12 cellular contexts compared by ENCODE assay signal in genomic region chr10:60138026-60138425, GRCh38.
"Had no signal": no experiment of that assay in that cellular context is flagged by ENCODE, and none has a peak within 500 bp of the region (broad histone marks: within the 10 kb centered on the region; RNA-seq: fewer than 3 reads in every experiment).

No MANE protein-coding gene starts in this region.

- DNase-seq: islet precursor cell; sigmoid colon; stimulated activated CD4-positive, alpha-beta T cell treated with anti-CD3 and anti-CD28 coated beads, Interleukin-4, amount 100 ng/mL, for 1 hour; stomach; T-helper 17 cell; thyroid gland had no signal

- H3K27me3 Mint-ChIP-seq: activated naive CD4-positive, alpha-beta T cell treated with anti-CD3 and anti-CD28 coated beads, Interleukin-2, amount 50 U/mL, for 24 hours; central memory CD8-positive, alpha-beta T cell; dendritic cell treated with granulocyte-macrophage colony-stimulating factor and Interleukin-4, amounts not matched to agents 40 ng/mL and 50 ng/mL, for 4 days; progenitor cell of endocrine pancreas; T-helper 17 cell had no signal

- H3K4me3 ChIP-seq: sigmoid colon, stomach, thyroid gland had no signal

- H3K9me3 Mint-ChIP-seq: activated naive CD4-positive, alpha-beta T cell treated with anti-CD3 and anti-CD28 coated beads, Interleukin-2, amount 50 U/mL, for 24 hours; activated T-helper 2 cell treated with anti-CD3 and anti-CD28 coated beads, Interferon-gamma antibody, Interleukin-2, Interleukin-4, amounts not matched to agents 10 μg/mL and 5 μg/mL and 100 μg/mL, durations not matched to agents 14 hours and 24 hours and 36 hours; central memory CD8-positive, alpha-beta T cell; dendritic cell treated with granulocyte-macrophage colony-stimulating factor and Interleukin-4, amounts not matched to agents 40 ng/mL and 50 ng/mL, for 4 days had no signal

- H3K9me3 ChIP-seq: sigmoid colon, stomach, thyroid gland, vagina had no signal

- H3K27ac Mint-ChIP-seq: activated naive CD4-positive, alpha-beta T cell treated with anti-CD3 and anti-CD28 coated beads, Interleukin-2, amount 50 U/mL, for 24 hours; activated T-helper 2 cell treated with anti-CD3 and anti-CD28 coated beads, Interferon-gamma antibody, Interleukin-2, Interleukin-4, amounts not matched to agents 10 μg/mL and 5 μg/mL and 100 μg/mL, durations not matched to agents 14 hours and 24 hours and 36 hours; dendritic cell treated with granulocyte-macrophage colony-stimulating factor and Interleukin-4, amounts not matched to agents 40 ng/mL and 50 ng/mL, for 4 days; T-helper 17 cell had no signal

- H3K4me3 Mint-ChIP-seq: activated naive CD4-positive, alpha-beta T cell treated with anti-CD3 and anti-CD28 coated beads, Interleukin-2, amount 50 U/mL, for 24 hours; central memory CD8-positive, alpha-beta T cell; dendritic cell treated with granulocyte-macrophage colony-stimulating factor and Interleukin-4, amounts not matched to agents 40 ng/mL and 50 ng/mL, for 4 days had no signal

- H3K27me3 ChIP-seq: sigmoid colon, stomach, thyroid gland, vagina had no signal

- H3K27ac ChIP-seq: stomach, thyroid gland, vagina had no signal

- H3K36me3 ChIP-seq: sigmoid colon, stomach, thyroid gland, vagina had no signal

- H3K4me1 Mint-ChIP-seq: activated naive CD4-positive, alpha-beta T cell treated with anti-CD3 and anti-CD28 coated beads, Interleukin-2, amount 50 U/mL, for 24 hours; central memory CD8-positive, alpha-beta T cell; T-helper 17 cell had no signal

- ATAC-seq: T-helper 17 cell had no signal
